ENCODE assay signal across 26 cellular contexts in the genomic region with DNA sequence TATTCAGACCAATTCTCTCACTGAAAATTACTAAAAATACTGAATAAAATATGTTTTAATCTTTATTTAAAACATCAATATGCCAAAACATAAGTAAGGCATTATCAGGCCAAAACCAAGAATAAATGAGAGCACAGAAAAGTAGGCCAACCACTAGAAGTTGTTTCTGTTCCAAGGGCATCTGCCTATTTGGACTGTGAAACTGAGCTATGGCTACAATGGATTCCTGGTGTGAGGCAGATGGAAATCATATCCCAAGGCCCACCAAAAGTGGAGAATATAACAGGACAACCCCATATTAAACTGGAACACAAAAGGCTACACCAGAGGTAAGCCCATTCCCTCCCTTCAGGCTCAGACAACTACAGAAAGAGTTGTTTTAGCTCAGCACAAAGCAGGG.
"Had no signal": no experiment of that assay in that cellular context is flagged by ENCODE, and none has a peak within 500 bp of the region (broad histone marks: within the 10 kb centered on the region; RNA-seq: fewer than 3 reads in every experiment).

No MANE protein-coding gene starts in this region.

- H3K27ac ChIP-seq: neutrophil, pancreas, prostate gland, right lobe of liver, sigmoid colon, spleen, suprapubic skin, testis, tibial artery, transverse colon, upper lobe of right lung, uterus had no signal

- FAIRE-seq: pancreas had no signal

- H3K36me3 ChIP-seq: neutrophil, pancreas, prostate gland, right lobe of liver, sigmoid colon, spleen, suprapubic skin, tibial artery, transverse colon, upper lobe of right lung, uterus had no signal

- H3K4me1 ChIP-seq: pancreas, prostate gland, right lobe of liver, sigmoid colon, spleen, suprapubic skin, testis, tibial artery, transverse colon, upper lobe of right lung, uterus had no signal

- H3K9me3 ChIP-seq: neutrophil, pancreas, prostate gland, right lobe of liver, sigmoid colon, suprapubic skin, testis, tibial artery, uterus had no signal

- H3K4me3 ChIP-seq: pancreas, prostate gland, right lobe of liver, sigmoid colon, smooth muscle cell, spleen, suprapubic skin, testis, tibial artery, transverse colon, upper lobe of right lung, uterus had no signal

- DNase-seq: naive thymus-derived CD8-positive, alpha-beta T cell; nephron progenitor cell; nucleus accumbens; pancreas; retina; right cardiac atrium; right lobe of liver; sigmoid colon; spleen; stimulated activated CD4-positive, alpha-beta T cell treated with anti-CD3 and anti-CD28 coated beads, Interleukin-12 subunit alpha, Interleukin-12 subunit beta, amount 100 ng/mL, for 4 hours; stimulated activated CD4-positive, alpha-beta T cell treated with anti-CD3 and anti-CD28 coated beads, Interleukin-1b, Interleukin-23, amount 100 ng/mL, for 48 hours; stimulated activated CD4-positive, alpha-beta T cell treated with anti-CD3 and anti-CD28 coated beads, Interleukin-4, amount 100 ng/mL, for 1 hour; stimulated activated CD4-positive, alpha-beta T cell treated with anti-CD3 and anti-CD28 coated beads, Interleukin-4, amount 100 ng/mL, for 4 hours; stimulated activated CD8-positive, alpha-beta memory T cell treated with anti-CD3 and anti-CD28 coated beads, Interleukin-4, amount 100 ng/mL, for 48 hours; stimulated activated naive CD4-positive, alpha-beta T cell; stimulated activated naive CD8-positive, alpha-beta T cell treated with anti-CD3 and anti-CD28 coated beads, Interleukin-15, amount 100 ng/mL, for 72 hours; stimulated activated naive CD8-positive, alpha-beta T cell treated with anti-CD3 and anti-CD28 coated beads, Interleukin-15, Interleukin-2, amounts not matched to agents 100 U/mL and 50 U/mL, for 24 hours; testis; tibial artery; transverse colon; upper lobe of right lung; uterus had no signal

- H3K27me3 ChIP-seq: neutrophil, pancreas, right lobe of liver, sigmoid colon, spleen, suprapubic skin, testis, tibial artery, transverse colon, upper lobe of right lung, uterus had no signal
